Comparison of ENCODE assay signal across 23 cellular contexts in genomic region chr3:123422457-123422856, GRCh38. TPM values are rescaled to one million over a fixed set of nuclear protein-coding genes. Genes with fewer than 3 reads are reported as not detected.
DNase-seq lines count a peak whose midpoint lies in the region.
"Had no signal": no experiment of that assay in that cellular context is flagged by ENCODE, and none has a peak within 500 bp of the region (broad histone marks: within the 10 kb centered on the region; RNA-seq: fewer than 3 reads in every experiment).

No MANE protein-coding gene starts in this region.

- H3K27ac ChIP-seq in caudate nucleus (ENCODE audit: low read depth, low read length) (peak overlapping the region; percentile 94), stomach smooth muscle (ENCODE audit: low read length) (peak overlapping the region; percentile 93)
- H3K27ac ChIP-seq: neutrophil, RWPE1, WERI-Rb-1 had no signal

- H3K4me1 ChIP-seq in stomach smooth muscle (ENCODE audit: control insufficient read depth, insufficient read depth, low read length), result peaks cover 95% of the 10 kb centered on the region

- H3K36me3 ChIP-seq in H7 (replicated peaks; ENCODE audit: control insufficient read depth, insufficient read depth, low read length), result no peaks in the 10 kb centered on the region
- peaks cover 0 to 2% of the 10 kb centered on the region in 2 donors for H3K36me3 ChIP-seq in stomach smooth muscle (ENCODE audit: control insufficient read depth in 2 of 2, insufficient read depth in 2 of 2, low read length in 2 of 2)
- H3K36me3 ChIP-seq: neutrophil, WERI-Rb-1 had no signal

- peak overlapping the region in 1 of 2 donors; percentile 55 for H3K9ac ChIP-seq in stomach smooth muscle (ENCODE audit: low read length in 2 of 2)

- H3K27me3 ChIP-seq in H7 (ENCODE audit: control insufficient read depth, insufficient read depth, low read length) (no peaks in the 10 kb centered on the region), stomach smooth muscle (ENCODE audit: control insufficient read depth in 1 of 2, insufficient read depth in 2 of 2, low read length in 2 of 2) (no peaks in the 10 kb centered on the region)

- no peak overlapping the region for H3K4me3 ChIP-seq in H7 (ENCODE audit: insufficient read depth, low read depth, low read length)
- no peak overlapping the region for H3K4me3 ChIP-seq in stomach smooth muscle (ENCODE audit: low read length in 2 of 2)

- peak; percentile 75 for DNase-seq in H7
- no peak for DNase-seq in caudate nucleus (lab: John Stamatoyannopoulos, UW)
- DNase-seq in iPS-NIHi7 (ENCODE audit: extremely low spot score), result peak; percentile 55
- DNase-seq in SKM-1 treated with dmso at 0.1 percent for 144 hours (lab: John Stamatoyannopoulos, UW; ENCODE audit: unreplicated experiment), result no peak
- no peak for DNase-seq in cerebellar cortex (ENCODE audit: low spot score)
- DNase-seq in Ammon's horn (ENCODE audit: low spot score), result no peak
- DNase-seq in GM19238 (ENCODE audit: insufficient read length, low spot score), result no peak
- DNase-seq: activated CD4-positive, alpha-beta T cell treated with anti-CD3 and anti-CD28 coated beads, Interleukin-2, amount 10 ng/mL, durations not matched to agents 7 days and 5 days; activated CD8-positive, alpha-beta memory T cell treated with anti-CD3 and anti-CD28 coated beads, Interleukin-2, amount 10 ng/mL, durations not matched to agents 7 days and 5 days; activated naive CD4-positive, alpha-beta T cell treated with anti-CD3 and anti-CD28 coated beads, Interleukin-2, amount 10 ng/mL, durations not matched to agents 7 days and 5 days; amniotic stem cell; CD4-positive, alpha-beta T cell; effector memory CD4-positive, alpha-beta T cell; HFFc6; islet precursor cell; NCI-H2081; stimulated activated CD4-positive, alpha-beta T cell treated with anti-CD3 and anti-CD28 coated beads, Interleukin-2, amount 100 ng/mL, for 24 hours; trophoblast cell; WERI-Rb-1 had no signal

- H3K9me3 ChIP-seq in stomach smooth muscle (ENCODE audit: control insufficient read depth in 2 of 2, low read length in 2 of 2), result no peaks in the 10 kb centered on the region
- H3K9me3 ChIP-seq: neutrophil had no signal

RNA-seq across cellular contexts. Expression of gene ADCY5, which starts 26.4 kb away (rescaled TPM):
- 2.4 and 5.1 TPM in 2 replicates for total RNA-seq in H7 (2014; rRNA removed; shearing (Covaris generic))
- total RNA-seq: activated CD4-positive, alpha-beta T cell treated with anti-CD3 and anti-CD28 coated beads, Interleukin-2, amount 10 ng/mL, durations not matched to agents 7 days and 5 days; activated CD8-positive, alpha-beta memory T cell treated with anti-CD3 and anti-CD28 coated beads, Interleukin-2, amount 10 ng/mL, durations not matched to agents 7 days and 5 days; CD4-positive, alpha-beta T cell; M059J had no signal

Comparison
In these comparisons a context has a peak if more than half of its experiments do, and no peak if none do; other contexts are left out.
1. DNase-seq: peak in H7 (single experiment) and iPS-NIHi7 (single experiment); none in caudate nucleus (0 of 61), SKM-1 treated with dmso at 0.1 percent for 144 hours (single experiment), cerebellar cortex (single experiment), Ammon's horn (single experiment) and GM19238 (single experiment).